In genomic region chr5:139388198-139388821, GRCh38 we compare ENCODE assay signal across 11 cellular contexts. TPM values are rescaled to one million over a fixed set of nuclear protein-coding genes. Genes with fewer than 3 reads are reported as not detected.
A peak's percentile ranks its signal among the peaks of the same experiment; 100 is the strongest.
DNase-seq lines count a peak whose midpoint lies in the region; ATAC-seq and TF ChIP-seq lines count a peak whose summit lies in the region.
"Had no signal": no experiment of that assay in that cellular context is flagged by ENCODE, and none has a peak within 500 bp of the region (broad histone marks: within the 10 kb centered on the region; RNA-seq: fewer than 3 reads in every experiment).

No MANE protein-coding gene starts in this region.

- peak overlapping the region; percentile 43 for H3K4me3 Mint-ChIP-seq in activated T-helper 17 cell treated with anti-CD3 and anti-CD28 coated beads, Interleukin-2, amount 50 U/mL, for 72 hours

- peaks cover 35% of the 10 kb centered on the region for H3K36me3 Mint-ChIP-seq in activated T-helper 17 cell treated with anti-CD3 and anti-CD28 coated beads, Interleukin-2, amount 50 U/mL, for 72 hours (ENCODE audit: low read depth)

- H2AFZ ChIP-seq in smooth muscle cell (ENCODE audit: low read depth) = no peak overlapping the region

- peaks cover 22% of the 10 kb centered on the region for H4K20me1 ChIP-seq in smooth muscle cell (ENCODE audit: low read depth)

- no peak overlapping the region for H3K27ac ChIP-seq in lower lobe of right lung
- H3K27ac ChIP-seq in smooth muscle cell (ENCODE audit: low read depth) = no peak overlapping the region

- H3K9me3 Mint-ChIP-seq in activated T-helper 17 cell treated with anti-CD3 and anti-CD28 coated beads, Interleukin-2, amount 50 U/mL, for 72 hours = no peaks in the 10 kb centered on the region
- H3K9me3 Mint-ChIP-seq: activated naive CD4-positive, alpha-beta T cell treated with anti-CD3 and anti-CD28 coated beads, Interleukin-2, amount 50 U/mL, for 72 hours had no signal

- H3K27me3 Mint-ChIP-seq in activated T-helper 17 cell treated with anti-CD3 and anti-CD28 coated beads, Interleukin-2, amount 50 U/mL, for 72 hours = no peaks in the 10 kb centered on the region

- intact Hi-C loops in lower lobe of right lung (cut with DNase I) = no loop called here

- peak overlapping the region; percentile 48 for H3K27ac Mint-ChIP-seq in activated T-helper 17 cell treated with anti-CD3 and anti-CD28 coated beads, Interleukin-2, amount 50 U/mL, for 72 hours

- H3K4me1 ChIP-seq in lower lobe of right lung (peaks cover 32% of the 10 kb centered on the region), smooth muscle cell (ENCODE audit: low read depth) (peaks cover 6% of the 10 kb centered on the region)

- no peaks in the 10 kb centered on the region for H3K79me2 ChIP-seq in smooth muscle cell (ENCODE audit: low read depth)

- 57% methylated on average over 8 of the region's 8 CpGs for WGBS in smooth muscle cell (ENCODE audit: low lambda C conversion rate)

- H3K4me3 ChIP-seq in BJ (ENCODE audit: low read depth, low read length) = 0 out of 2 replicates have a peak overlapping the region, but pooled peaks have one; percentile 6
- peak overlapping the region; percentile 8 for H3K4me3 ChIP-seq in lower lobe of right lung
- H3K4me3 ChIP-seq in smooth muscle cell = no peak overlapping the region
- H3K4me3 ChIP-seq: lung had no signal

- H3K4me1 Mint-ChIP-seq in activated T-helper 17 cell treated with anti-CD3 and anti-CD28 coated beads, Interleukin-2, amount 50 U/mL, for 72 hours = peaks cover 34% of the 10 kb centered on the region

- H3K27me3 ChIP-seq in BJ (ENCODE audit: control insufficient read depth, insufficient read depth, low read length) (no peaks in the 10 kb centered on the region; the same call in 1 of the 2 replicates), lower lobe of right lung (ENCODE audit: low read depth) (peaks cover 7% of the 10 kb centered on the region), smooth muscle cell (ENCODE audit: low read depth) (no peaks in the 10 kb centered on the region)

- H3K9me3 ChIP-seq in lower lobe of right lung (no peaks in the 10 kb centered on the region), smooth muscle cell (replicated peaks; ENCODE audit: low read depth) (no peaks in the 10 kb centered on the region)

- POLR2A ChIA-PET in BJ (lab: Charles Lee) = no interaction called here

- H3K9ac ChIP-seq in smooth muscle cell (ENCODE audit: low read depth) = no peak overlapping the region

- peak; percentile 26 for ATAC-seq in GM21447 (IDR thresholded peaks at IDR 0.05; ENCODE audit: unreplicated experiment)
- ATAC-seq in activated T-helper 17 cell treated with anti-CD3 and anti-CD28 coated beads, Interleukin-2, amount 50 U/mL, for 72 hours (replicated peaks) = no peak
- ATAC-seq in lower lobe of right lung = no peak
- ATAC-seq in HG03095 (IDR thresholded peaks at IDR 0.05; ENCODE audit: unreplicated experiment) = no peak
- ATAC-seq: activated naive CD4-positive, alpha-beta T cell treated with anti-CD3 and anti-CD28 coated beads, Interleukin-2, amount 50 U/mL, for 72 hours had no signal

- no peaks in the 10 kb centered on the region for H3K36me3 ChIP-seq in BJ (ENCODE audit: control insufficient read depth, insufficient read depth, low read length)
- H3K36me3 ChIP-seq in lower lobe of right lung = no peaks in the 10 kb centered on the region
- no peaks in the 10 kb centered on the region for H3K36me3 ChIP-seq in smooth muscle cell (ENCODE audit: low read depth)

- DNase-seq in BJ (ENCODE audit: low read depth) (no peak), lower lobe of right lung (no peak), smooth muscle cell (lab: John Stamatoyannopoulos, UW; ENCODE audit: unreplicated experiment) (no peak), SIG-M5 treated with dmso at 0.1 percent for 504 hours (lab: John Stamatoyannopoulos, UW; ENCODE audit: unreplicated experiment) (no peak)
- no peak for DNase-seq in stimulated activated CD8-positive, alpha-beta memory T cell treated with anti-CD3 and anti-CD28 coated beads, Interleukin-4, amount 100 ng/mL, for 48 hours
- DNase-seq: NCI-H446 treated with DMSO at 0.1 percent for 48 hours had no signal

- TF ChIP-seq CTCF in BJ (IDR thresholded peaks at IDR 0.05; ENCODE audit: insufficient read depth, low read depth, low read length) (no peak), lower lobe of right lung (IDR thresholded peaks at IDR 0.05) (no peak), smooth muscle cell (IDR thresholded peaks at IDR 0.05; ENCODE audit: borderline replicate concordance, insufficient read depth, poor library complexity, severe bottlenecking) (no peak)

- no peak overlapping the region for H3K4me2 ChIP-seq in smooth muscle cell

- CTCF ChIA-PET in BJ (lab: Yijun Ruan, JAX) = no interaction called here

- H3F3A ChIP-seq in smooth muscle cell (ENCODE audit: low read depth) = no peaks in the 10 kb centered on the region

RNA-seq across cellular contexts. Expression of gene MZB1, which starts 1.4 kb away (rescaled TPM):
- polyA plus RNA-seq in BJ (2011; rRNA removed) (not detected in 2 replicates), smooth muscle cell (0.19 TPM in 1 of 2 replicates, not detected in the other)
- polyA minus RNA-seq in BJ (2011; rRNA and poly(A)+ RNA removed) = 0.10 and 0.33 TPM in 2 replicates
- 10 to 100 TPM; 39.9 to 55.2 TPM for total RNA-seq in activated T-helper 17 cell treated with anti-CD3 and anti-CD28 coated beads, Interleukin-2, amount 50 U/mL, for 72 hours
- total RNA-seq in lower lobe of right lung (7.8 TPM), smooth muscle cell (not detected in 2 replicates)

RNA-seq across cellular contexts. Expression of gene SLC23A1, which starts 5.2 kb away (rescaled TPM):
- not detected in 2 replicates for polyA plus RNA-seq in BJ (2011; rRNA removed)
- not detected in 2 replicates for polyA minus RNA-seq in BJ (2011; rRNA and poly(A)+ RNA removed)
- total RNA-seq in activated T-helper 17 cell treated with anti-CD3 and anti-CD28 coated beads, Interleukin-2, amount 50 U/mL, for 72 hours = 1 to 10 TPM in 1 of 2 donors, under 1 TPM in 1; 0.95 to 1.6 TPM
- 1.4 TPM for total RNA-seq in lower lobe of right lung
- not detected in 2 replicates for total RNA-seq in smooth muscle cell
- polyA plus RNA-seq in smooth muscle cell = 0.22 and 0.35 TPM in 2 replicates

RNA-seq across cellular contexts. Expression of gene PROB1, which starts 6.6 kb away (rescaled TPM):
- polyA plus RNA-seq in BJ (2011; rRNA removed) (0.23 and 0.40 TPM in 2 replicates), smooth muscle cell (3.8 and 5.7 TPM in 2 replicates)
- 0.52 and 0.82 TPM in 2 replicates for polyA minus RNA-seq in BJ (2011; rRNA and poly(A)+ RNA removed)
- 1 to 10 TPM; 4.7 to 6.4 TPM for total RNA-seq in activated T-helper 17 cell treated with anti-CD3 and anti-CD28 coated beads, Interleukin-2, amount 50 U/mL, for 72 hours
- total RNA-seq in lower lobe of right lung (0.86 TPM), smooth muscle cell (0.90 and 1.2 TPM in 2 replicates)

RNA-seq across cellular contexts. Expression of gene SPATA24, which starts 15.6 kb away (rescaled TPM):
- polyA plus RNA-seq in BJ (2011; rRNA removed) (3.4 and 4.5 TPM in 2 replicates), smooth muscle cell (2.2 and 2.6 TPM in 2 replicates)
- polyA minus RNA-seq in BJ (2011; rRNA and poly(A)+ RNA removed) = 0.57 and 2.3 TPM in 2 replicates
- total RNA-seq in activated T-helper 17 cell treated with anti-CD3 and anti-CD28 coated beads, Interleukin-2, amount 50 U/mL, for 72 hours = 1 to 10 TPM; 5.6 to 9.2 TPM
- total RNA-seq in lower lobe of right lung (3.5 TPM), smooth muscle cell (2.0 and 4.0 TPM in 2 replicates)

RNA-seq across cellular contexts. Expression of gene PAIP2, which starts 46.7 kb away (rescaled TPM):
- polyA plus RNA-seq in BJ (2011; rRNA removed) = 35.4 and 65.2 TPM in 2 replicates
- polyA minus RNA-seq in BJ (2011; rRNA and poly(A)+ RNA removed) = 17.9 and 22.9 TPM in 2 replicates
- 100 to 1,000 TPM; 102 to 157 TPM for total RNA-seq in activated T-helper 17 cell treated with anti-CD3 and anti-CD28 coated beads, Interleukin-2, amount 50 U/mL, for 72 hours
- total RNA-seq in lower lobe of right lung = 84.1 TPM
- 96.1 and 98.1 TPM in 2 replicates for total RNA-seq in smooth muscle cell
- polyA plus RNA-seq in smooth muscle cell = 120 and 123 TPM in 2 replicates
